In the genomic region with DNA sequence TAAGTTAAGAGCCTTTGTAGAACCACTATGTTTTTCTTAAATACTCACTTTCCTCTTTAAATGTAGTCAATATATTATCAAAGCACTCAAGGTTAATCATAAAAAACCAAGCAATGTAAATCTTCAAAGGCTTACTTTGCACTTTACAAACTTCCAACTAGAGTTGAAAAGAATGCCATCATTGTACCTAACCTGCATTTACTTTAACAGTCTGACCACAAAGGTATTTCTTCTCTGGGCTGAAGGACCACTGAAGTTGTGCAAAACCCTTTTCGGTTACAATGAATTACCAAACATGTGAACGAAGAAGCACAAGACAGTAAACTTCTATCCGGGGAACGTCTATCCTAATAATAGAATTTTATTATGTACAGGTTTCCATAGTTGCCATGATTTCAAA, we compare ENCODE assay signal across 1 cellular context.
A peak's percentile ranks its signal among the peaks of the same experiment; 100 is the strongest.
TF ChIP-seq lines count a peak whose summit lies in the region.

No MANE protein-coding gene starts in this region.

TF ChIP-seq in HepG2, 621 proteins besides CTCF, POLR2A, EP300 and RAD21 (continued from another document and continues in another):
- TF ChIP-seq ZNF792 (CRISPR knock-in tag; IDR thresholded peaks at IDR 0.05) = peak; percentile 40; the same call in 1 of the 2 replicates
- TF ChIP-seq, protein P1, sequence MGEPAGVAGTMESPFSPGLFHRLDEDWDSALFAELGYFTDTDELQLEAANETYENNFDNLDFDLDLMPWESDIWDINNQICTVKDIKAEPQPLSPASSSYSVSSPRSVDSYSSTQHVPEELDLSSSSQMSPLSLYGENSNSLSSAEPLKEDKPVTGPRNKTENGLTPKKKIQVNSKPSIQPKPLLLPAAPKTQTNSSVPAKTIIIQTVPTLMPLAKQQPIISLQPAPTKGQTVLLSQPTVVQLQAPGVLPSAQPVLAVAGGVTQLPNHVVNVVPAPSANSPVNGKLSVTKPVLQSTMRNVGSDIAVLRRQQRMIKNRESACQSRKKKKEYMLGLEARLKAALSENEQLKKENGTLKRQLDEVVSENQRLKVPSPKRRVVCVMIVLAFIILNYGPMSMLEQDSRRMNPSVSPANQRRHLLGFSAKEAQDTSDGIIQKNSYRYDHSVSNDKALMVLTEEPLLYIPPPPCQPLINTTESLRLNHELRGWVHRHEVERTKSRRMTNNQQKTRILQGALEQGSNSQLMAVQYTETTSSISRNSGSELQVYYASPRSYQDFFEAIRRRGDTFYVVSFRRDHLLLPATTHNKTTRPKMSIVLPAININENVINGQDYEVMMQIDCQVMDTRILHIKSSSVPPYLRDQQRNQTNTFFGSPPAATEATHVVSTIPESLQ (CRISPR knock-in tag; conservative IDR thresholded peaks at IDR 0.05) = no peak
- no peak for TF ChIP-seq ZSCAN31 (CRISPR knock-in tag; IDR thresholded peaks at IDR 0.05; ENCODE audit: low read depth)
- TF ChIP-seq ZNF746 (CRISPR knock-in tag; IDR thresholded peaks at IDR 0.05) = no peak
- TF ChIP-seq, protein P2, sequence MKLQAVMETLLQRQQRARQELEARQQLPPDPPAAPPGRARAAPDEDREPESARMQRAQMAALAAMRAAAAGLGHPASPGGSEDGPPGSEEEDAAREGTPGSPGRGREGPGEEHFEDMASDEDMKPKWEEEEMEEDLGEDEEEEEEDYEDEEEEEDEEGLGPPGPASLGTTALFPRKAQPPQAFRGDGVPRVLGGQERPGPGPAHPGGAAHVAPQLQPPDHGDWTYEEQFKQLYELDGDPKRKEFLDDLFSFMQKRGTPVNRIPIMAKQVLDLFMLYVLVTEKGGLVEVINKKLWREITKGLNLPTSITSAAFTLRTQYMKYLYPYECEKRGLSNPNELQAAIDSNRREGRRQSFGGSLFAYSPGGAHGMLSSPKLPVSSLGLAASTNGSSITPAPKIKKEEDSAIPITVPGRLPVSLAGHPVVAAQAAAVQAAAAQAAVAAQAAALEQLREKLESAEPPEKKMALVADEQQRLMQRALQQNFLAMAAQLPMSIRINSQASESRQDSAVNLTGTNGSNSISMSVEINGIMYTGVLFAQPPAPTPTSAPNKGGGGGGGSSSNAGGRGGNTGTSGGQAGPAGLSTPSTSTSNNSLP (IDR thresholded peaks at IDR 0.05; ENCODE audit: low read depth, low read length) = peak; percentile 81
- peak; percentile 73; the same call in 1 of the 2 replicates for TF ChIP-seq HDAC2 (CRISPR knock-in tag; IDR thresholded peaks at IDR 0.05)
- TF ChIP-seq FOXA3 (CRISPR knock-in tag; IDR thresholded peaks at IDR 0.05) = peak; percentile 78
- no peak for TF ChIP-seq SIX1 (CRISPR knock-in tag; IDR thresholded peaks at IDR 0.05; ENCODE audit: borderline replicate concordance)
- no peak for TF ChIP-seq CREB1 (IDR thresholded peaks at IDR 0.05)
- TF ChIP-seq CREB1 (CRISPR knock-in tag; IDR thresholded peaks at IDR 0.05) = peak; percentile 55; the same call in 1 of the 2 replicates
- TF ChIP-seq CEBPG (CRISPR knock-in tag; IDR thresholded peaks at IDR 0.05) = peak; percentile 93
- 0 out of 2 replicates have a peak, but pooled peaks have one; percentile 17 for TF ChIP-seq PHF8 (CRISPR knock-in tag; IDR thresholded peaks at IDR 0.05)
- TF ChIP-seq HMG20B (CRISPR knock-in tag; conservative IDR thresholded peaks at IDR 0.05) = peak; percentile 56; the same call in 1 of the 2 replicates
- peak in 1 of 2 experiments; percentile 36; a peak in 3 of 4 replicates for TF ChIP-seq MAFK (conservative IDR thresholded peaks at IDR 0.05 in 1 of 2, IDR thresholded peaks at IDR 0.05 in 1 of 2; ENCODE audit: low read length in 2 of 2)
- TF ChIP-seq KDM6A (CRISPR knock-in tag; IDR thresholded peaks at IDR 0.05; ENCODE audit: low read depth) = no peak
- TF ChIP-seq ZNF383 (CRISPR knock-in tag; IDR thresholded peaks at IDR 0.05; ENCODE audit: borderline replicate concordance) = no peak
- no peak for TF ChIP-seq ZNF460 (CRISPR knock-in tag; IDR thresholded peaks at IDR 0.05; ENCODE audit: borderline replicate concordance)
- no peak for TF ChIP-seq ZNF446 (CRISPR knock-in tag; IDR thresholded peaks at IDR 0.05)
- TF ChIP-seq MTF2 (CRISPR knock-in tag; IDR thresholded peaks at IDR 0.05; ENCODE audit: borderline replicate concordance) = no peak
- 0 out of 2 replicates have a peak, but pooled peaks have one; percentile 11 for TF ChIP-seq SATB2 (CRISPR knock-in tag; IDR thresholded peaks at IDR 0.05)
- TF ChIP-seq SP2 (CRISPR knock-in tag; IDR thresholded peaks at IDR 0.05) = no peak
- no peak for TF ChIP-seq ARID2 (CRISPR knock-in tag; IDR thresholded peaks at IDR 0.05; ENCODE audit: borderline replicate concordance)
- TF ChIP-seq, protein P3, sequence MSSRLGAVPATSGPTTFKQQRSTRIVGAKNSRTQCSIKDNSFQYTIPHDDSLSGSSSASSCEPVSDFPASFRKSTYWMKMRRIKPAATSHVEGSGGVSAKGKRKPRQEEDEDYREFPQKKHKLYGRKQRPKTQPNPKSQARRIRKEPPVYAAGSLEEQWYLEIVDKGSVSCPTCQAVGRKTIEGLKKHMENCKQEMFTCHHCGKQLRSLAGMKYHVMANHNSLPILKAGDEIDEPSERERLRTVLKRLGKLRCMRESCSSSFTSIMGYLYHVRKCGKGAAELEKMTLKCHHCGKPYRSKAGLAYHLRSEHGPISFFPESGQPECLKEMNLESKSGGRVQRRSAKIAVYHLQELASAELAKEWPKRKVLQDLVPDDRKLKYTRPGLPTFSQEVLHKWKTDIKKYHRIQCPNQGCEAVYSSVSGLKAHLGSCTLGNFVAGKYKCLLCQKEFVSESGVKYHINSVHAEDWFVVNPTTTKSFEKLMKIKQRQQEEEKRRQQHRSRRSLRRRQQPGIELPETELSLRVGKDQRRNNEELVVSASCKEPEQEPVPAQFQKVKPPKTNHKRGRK (CRISPR knock-in tag; IDR thresholded peaks at IDR 0.05) = no peak
- no peak for TF ChIP-seq MAFG (CRISPR knock-in tag; IDR thresholded peaks at IDR 0.05)
- TF ChIP-seq FOXO1 (CRISPR knock-in tag; IDR thresholded peaks at IDR 0.05) = 0 out of 2 replicates have a peak, but pooled peaks have one; percentile 41
- TF ChIP-seq MBD4 (IDR thresholded peaks at IDR 0.05; ENCODE audit: borderline replicate concordance, low read length) = no peak; the same call in 1 of the 2 replicates
- TF ChIP-seq ZNF431 (CRISPR knock-in tag; IDR thresholded peaks at IDR 0.05; ENCODE audit: borderline replicate concordance, low read depth) = no peak
- TF ChIP-seq, protein P4, sequence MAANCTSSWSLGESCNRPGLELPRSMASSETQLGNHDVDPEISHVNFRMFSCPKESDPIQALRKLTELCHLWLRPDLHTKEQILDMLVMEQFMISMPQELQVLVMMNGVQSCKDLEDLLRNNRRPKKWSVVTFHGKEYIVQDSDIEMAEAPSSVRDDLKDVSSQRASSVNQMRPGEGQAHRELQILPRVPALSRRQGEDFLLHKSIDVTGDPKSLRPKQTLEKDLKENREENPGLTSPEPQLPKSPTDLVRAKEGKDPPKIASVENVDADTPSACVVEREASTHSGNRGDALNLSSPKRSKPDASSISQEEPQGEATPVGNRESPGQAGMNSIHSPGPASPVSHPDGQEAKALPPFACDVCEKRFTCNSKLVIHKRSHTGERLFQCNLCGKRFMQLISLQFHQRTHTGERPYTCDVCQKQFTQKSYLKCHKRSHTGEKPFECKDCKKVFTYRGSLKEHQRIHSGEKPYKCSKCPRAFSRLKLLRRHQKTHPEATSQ (CRISPR knock-in tag; IDR thresholded peaks at IDR 0.05; ENCODE audit: borderline replicate concordance) = no peak
- 0 out of 2 replicates have a peak, but pooled peaks have one; percentile 18 for TF ChIP-seq GFI1 (CRISPR knock-in tag; IDR thresholded peaks at IDR 0.05; ENCODE audit: borderline replicate concordance)
- 0 out of 2 replicates have a peak, but pooled peaks have one; percentile 25 for TF ChIP-seq ZBTB7B (CRISPR knock-in tag; IDR thresholded peaks at IDR 0.05)
- TF ChIP-seq ZNF501 (CRISPR knock-in tag; IDR thresholded peaks at IDR 0.05) = no peak
- TF ChIP-seq, protein P5, sequence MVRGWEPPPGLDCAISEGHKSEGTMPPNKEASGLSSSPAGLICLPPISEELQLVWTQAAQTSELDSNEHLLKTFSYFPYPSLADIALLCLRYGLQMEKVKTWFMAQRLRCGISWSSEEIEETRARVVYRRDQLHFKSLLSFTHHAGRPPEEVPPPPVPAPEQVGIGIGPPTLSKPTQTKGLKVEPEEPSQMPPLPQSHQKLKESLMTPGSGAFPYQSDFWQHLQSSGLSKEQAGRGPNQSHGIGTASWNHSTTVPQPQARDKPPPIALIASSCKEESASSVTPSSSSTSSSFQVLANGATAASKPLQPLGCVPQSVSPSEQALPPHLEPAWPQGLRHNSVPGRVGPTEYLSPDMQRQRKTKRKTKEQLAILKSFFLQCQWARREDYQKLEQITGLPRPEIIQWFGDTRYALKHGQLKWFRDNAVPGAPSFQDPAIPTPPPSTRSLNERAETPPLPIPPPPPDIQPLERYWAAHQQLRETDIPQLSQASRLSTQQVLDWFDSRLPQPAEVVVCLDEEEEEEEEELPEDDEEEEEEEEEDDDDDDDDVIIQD (CRISPR knock-in tag; IDR thresholded peaks at IDR 0.05; ENCODE audit: low read depth) = peak; percentile 22; the same call in 1 of the 2 replicates
- no peak for TF ChIP-seq PCBP1 (IDR thresholded peaks at IDR 0.05; ENCODE audit: borderline replicate concordance, low read depth, low read length)
- TF ChIP-seq ZNF205 (CRISPR knock-in tag; IDR thresholded peaks at IDR 0.05) = peak; percentile 56; the same call in 1 of the 2 replicates
- TF ChIP-seq FOXC1 (CRISPR knock-in tag; IDR thresholded peaks at IDR 0.05; ENCODE audit: borderline replicate concordance) = no peak
- TF ChIP-seq, protein P6, sequence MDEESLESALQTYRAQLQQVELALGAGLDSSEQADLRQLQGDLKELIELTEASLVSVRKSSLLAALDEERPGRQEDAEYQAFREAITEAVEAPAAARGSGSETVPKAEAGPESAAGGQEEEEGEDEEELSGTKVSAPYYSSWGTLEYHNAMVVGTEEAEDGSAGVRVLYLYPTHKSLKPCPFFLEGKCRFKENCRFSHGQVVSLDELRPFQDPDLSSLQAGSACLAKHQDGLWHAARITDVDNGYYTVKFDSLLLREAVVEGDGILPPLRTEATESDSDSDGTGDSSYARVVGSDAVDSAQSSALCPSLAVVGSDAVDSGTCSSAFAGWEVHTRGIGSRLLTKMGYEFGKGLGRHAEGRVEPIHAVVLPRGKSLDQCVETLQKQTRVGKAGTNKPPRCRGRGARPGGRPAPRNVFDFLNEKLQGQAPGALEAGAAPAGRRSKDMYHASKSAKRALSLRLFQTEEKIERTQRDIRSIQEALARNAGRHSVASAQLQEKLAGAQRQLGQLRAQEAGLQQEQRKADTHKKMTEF (CRISPR knock-in tag; IDR thresholded peaks at IDR 0.05) = peak; percentile 34; the same call in 1 of the 2 replicates
- peak; percentile 35; the same call in 1 of the 2 replicates for TF ChIP-seq SP5 (CRISPR knock-in tag; IDR thresholded peaks at IDR 0.05; ENCODE audit: borderline replicate concordance, low read depth)
- TF ChIP-seq, protein P7, sequence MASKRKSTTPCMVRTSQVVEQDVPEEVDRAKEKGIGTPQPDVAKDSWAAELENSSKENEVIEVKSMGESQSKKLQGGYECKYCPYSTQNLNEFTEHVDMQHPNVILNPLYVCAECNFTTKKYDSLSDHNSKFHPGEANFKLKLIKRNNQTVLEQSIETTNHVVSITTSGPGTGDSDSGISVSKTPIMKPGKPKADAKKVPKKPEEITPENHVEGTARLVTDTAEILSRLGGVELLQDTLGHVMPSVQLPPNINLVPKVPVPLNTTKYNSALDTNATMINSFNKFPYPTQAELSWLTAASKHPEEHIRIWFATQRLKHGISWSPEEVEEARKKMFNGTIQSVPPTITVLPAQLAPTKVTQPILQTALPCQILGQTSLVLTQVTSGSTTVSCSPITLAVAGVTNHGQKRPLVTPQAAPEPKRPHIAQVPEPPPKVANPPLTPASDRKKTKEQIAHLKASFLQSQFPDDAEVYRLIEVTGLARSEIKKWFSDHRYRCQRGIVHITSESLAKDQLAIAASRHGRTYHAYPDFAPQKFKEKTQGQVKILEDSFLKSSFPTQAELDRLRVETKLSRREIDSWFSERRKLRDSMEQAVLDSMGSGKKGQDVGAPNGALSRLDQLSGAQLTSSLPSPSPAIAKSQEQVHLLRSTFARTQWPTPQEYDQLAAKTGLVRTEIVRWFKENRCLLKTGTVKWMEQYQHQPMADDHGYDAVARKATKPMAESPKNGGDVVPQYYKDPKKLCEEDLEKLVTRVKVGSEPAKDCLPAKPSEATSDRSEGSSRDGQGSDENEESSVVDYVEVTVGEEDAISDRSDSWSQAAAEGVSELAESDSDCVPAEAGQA (IDR thresholded peaks at IDR 0.05; ENCODE audit: low read depth) = no peak
- TF ChIP-seq, protein P7 (CRISPR knock-in tag; IDR thresholded peaks at IDR 0.05; ENCODE audit: borderline replicate concordance) = 0 out of 2 replicates have a peak, but pooled peaks have one; percentile 19
- peak; percentile 60 for TF ChIP-seq HNF4A (CRISPR knock-in tag; IDR thresholded peaks at IDR 0.05)
- TF ChIP-seq PPARG (CRISPR knock-in tag; conservative IDR thresholded peaks at IDR 0.05) = peak; percentile 82
- TF ChIP-seq POLR2G (IDR thresholded peaks at IDR 0.05; ENCODE audit: low read depth, low read length) = no peak; the same call in 1 of the 2 replicates
